18 cellular contexts compared by ENCODE assay signal in the genomic region with DNA sequence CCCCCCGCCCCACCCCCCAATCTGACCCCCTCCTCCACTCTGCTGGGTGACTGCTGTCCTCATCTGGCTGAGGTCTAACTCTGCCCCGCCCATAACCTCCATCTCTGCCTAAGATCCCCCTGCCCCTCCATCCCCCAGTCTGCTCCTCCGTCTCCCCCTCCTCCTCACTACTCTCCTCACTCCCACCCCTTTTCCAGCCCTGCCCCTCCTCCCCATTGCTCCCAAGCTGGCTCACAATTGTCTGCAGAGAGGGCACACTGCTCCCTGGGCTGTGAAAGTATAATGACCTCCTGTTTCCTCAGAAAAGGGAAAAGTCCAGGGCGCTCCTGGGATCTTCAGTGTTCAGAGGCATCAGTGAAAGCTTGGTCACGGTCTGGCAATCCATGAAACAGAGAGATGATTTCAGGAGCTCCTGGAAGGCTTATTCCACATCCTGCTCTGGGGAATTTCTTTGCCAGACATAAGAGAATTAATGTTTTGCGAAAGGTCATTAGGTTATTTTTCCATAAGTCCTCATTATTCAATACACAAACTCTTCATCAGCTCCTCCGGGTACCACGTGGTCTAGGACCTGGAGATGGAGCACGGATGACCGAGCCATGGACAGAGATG. TPM values are rescaled to one million over a fixed set of nuclear protein-coding genes. Genes with fewer than 3 reads are reported as not detected.
"Had no signal": no experiment of that assay in that cellular context is flagged by ENCODE, and none has a peak within 500 bp of the region (broad histone marks: within the 10 kb centered on the region; RNA-seq: fewer than 3 reads in every experiment).

No MANE protein-coding gene starts in this region.

- H3K27ac ChIP-seq: brain microvascular endothelial cell, esophagus squamous epithelium, heart left ventricle, spleen, tibial nerve had no signal

- H3K4me1 ChIP-seq: esophagus squamous epithelium, heart left ventricle, spleen had no signal

- H3K27me3 ChIP-seq: brain microvascular endothelial cell, esophagus squamous epithelium, spleen, tibial nerve had no signal

- H3K36me3 ChIP-seq: brain microvascular endothelial cell, esophagus squamous epithelium, heart left ventricle, spleen, tibial nerve had no signal

- DNase-seq: activated effector memory CD4-positive, alpha-beta T cell treated with Interleukin-2 at 50 U/mL for 16 hours; amniotic stem cell; brain microvascular endothelial cell; esophagus squamous epithelium; foreskin fibroblast; heart left ventricle; naive B cell; occipital lobe; spleen; stimulated activated CD4-positive, alpha-beta T cell treated with anti-CD3 and anti-CD28 coated beads, Interleukin-1b, Interleukin-23, amount 100 ng/mL, for 48 hours; stimulated activated naive B cell treated with anti-CD40 and anti-IgM and Interleukin-4, amounts not matched to agents 10 μg/mL and 1 μg/mL and 100 μg/mL, for 72 hours had no signal

- H3K4me3 ChIP-seq: esophagus squamous epithelium, heart left ventricle, spleen, tibial nerve had no signal

RNA-seq across cellular contexts. Expression of gene CST5, which starts 21.5 kb away (rescaled TPM):
- total RNA-seq: esophagus squamous epithelium; heart left ventricle; lower leg skin; occipital lobe; progenitor cell of endocrine pancreas; sciatic nerve; spleen; subcutaneous adipose tissue; T-helper 2 cell treated with Interferon-gamma antibody and Interleukin-4, amounts not matched to agents 100 ng/mL and 5 ng/mL, for 36 hours; tibial nerve had no signal
- polyA plus RNA-seq: heart left ventricle, keratinocyte, spleen had no signal

RNA-seq across cellular contexts. Expression of gene CST2, which starts 31.5 kb away (rescaled TPM):
- total RNA-seq: esophagus squamous epithelium; lower leg skin; occipital lobe; progenitor cell of endocrine pancreas; sciatic nerve; spleen; subcutaneous adipose tissue; T-helper 2 cell treated with Interferon-gamma antibody and Interleukin-4, amounts not matched to agents 100 ng/mL and 5 ng/mL, for 36 hours had no signal
- polyA plus RNA-seq: heart left ventricle, keratinocyte had no signal
